In the genomic region with DNA sequence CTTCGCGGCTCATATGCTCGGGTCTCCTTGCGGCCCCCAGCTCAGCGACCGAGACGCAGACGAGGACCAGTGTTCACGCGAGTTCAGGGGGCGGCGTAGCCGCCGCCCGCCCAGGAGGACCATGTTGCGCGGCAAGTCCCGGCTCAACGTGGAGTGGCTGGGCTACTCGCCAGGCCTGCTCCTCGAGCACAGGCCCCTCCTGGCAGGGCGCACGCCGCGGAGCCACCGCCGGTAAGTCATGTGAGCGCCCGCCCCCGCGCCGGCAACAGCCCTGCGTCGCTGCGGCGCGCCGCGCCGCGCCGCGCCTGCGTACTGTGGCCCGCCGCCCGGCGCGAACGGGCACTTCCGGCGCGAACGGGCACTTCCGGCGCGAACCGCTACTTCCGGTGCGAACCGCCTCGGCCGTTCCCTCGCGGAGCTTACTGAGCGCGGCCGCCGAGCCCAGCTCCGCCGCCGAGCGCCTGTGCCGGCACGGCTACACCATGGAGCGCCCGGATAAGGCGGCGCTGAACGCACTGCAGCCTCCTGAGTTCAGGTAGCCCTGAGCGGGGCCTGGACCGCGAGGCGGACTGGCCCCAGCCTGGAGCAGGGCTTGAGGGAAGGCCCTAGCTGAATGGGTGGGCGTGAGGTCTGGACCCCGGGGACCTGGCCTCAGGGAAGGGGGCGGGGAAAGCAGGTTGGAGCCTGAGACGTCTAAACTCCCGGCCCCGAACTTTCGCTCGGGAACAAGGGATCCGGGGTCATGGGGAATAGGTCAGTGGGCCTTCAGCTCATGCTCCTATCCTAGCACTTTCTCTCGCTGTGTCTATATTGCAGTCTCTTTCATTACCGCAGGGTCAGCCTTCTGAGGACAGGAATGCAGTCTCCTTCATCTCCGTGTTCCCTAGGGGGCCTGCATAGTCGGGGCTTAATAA, we compare ENCODE assay signal across 8 cellular contexts. TPM values are rescaled to one million over a fixed set of nuclear protein-coding genes. Genes with fewer than 3 reads are reported as not detected.
DNase-seq lines count a peak whose midpoint lies in the region; ATAC-seq and TF ChIP-seq lines count a peak whose summit lies in the region.

Gene VMA21, plus strand, starts transcription at position 380 of the 914 bp plus-strand sequence. Its CDS starts 103 bp downstream, at position 483.

- H3K27ac Mint-ChIP-seq in stimulated activated naive CD8-positive, alpha-beta T cell treated with anti-CD3 and anti-CD28 coated beads, Interleukin-15, amount 100 ng/mL, for 72 hours = peak within 1 kb of the TSS; percentile 98 to 99

- TF ChIP-seq CTCF in RWPE1 (conservative IDR thresholded peaks at IDR 0.05; ENCODE audit: low read depth) (no peak), fibroblast of the aortic adventitia (IDR thresholded peaks at IDR 0.05; ENCODE audit: insufficient read depth, low read length) (no peak), neural cell (IDR thresholded peaks at IDR 0.05; ENCODE audit: poor library complexity, severe bottlenecking) (no peak)

- H3K36me3 ChIP-seq in KOPT-K1 (ENCODE audit: insufficient read depth, low read length) (peaks cover 9% of the 10 kb centered on the region), neural cell (ENCODE audit: insufficient read depth, low read length) (no peaks in the 10 kb centered on the region)

- no peak for TF ChIP-seq RAD21 in neural cell (conservative IDR thresholded peaks at IDR 0.05)

- no peaks in the 10 kb centered on the region for H3F3A ChIP-seq in neural cell (ENCODE audit: insufficient read depth, low read length, poor library complexity, severe bottlenecking)

- peak; percentile 87 for DNase-seq in Daoy (ENCODE audit: low read depth)
- peak; percentile 78 for DNase-seq in RWPE1 (ENCODE audit: low spot score)
- DNase-seq in activated T-helper 9 cell treated with anti-CD3 and anti-CD28 coated beads, Interleukin-2, amount 50 U/mL, for 16 hours (ENCODE audit: low read depth) = peak; percentile 72
- DNase-seq in fibroblast of the aortic adventitia (ENCODE audit: low read depth) = peak; percentile 85
- DNase-seq in stimulated activated naive CD8-positive, alpha-beta T cell treated with anti-CD3 and anti-CD28 coated beads, Interleukin-15, amount 100 ng/mL, for 72 hours = peak; percentile 78 to 86

- no peaks in the 10 kb centered on the region for H3K27me3 Mint-ChIP-seq in stimulated activated naive CD8-positive, alpha-beta T cell treated with anti-CD3 and anti-CD28 coated beads, Interleukin-15, amount 100 ng/mL, for 72 hours

- no peaks in the 10 kb centered on the region for H3K9me2 ChIP-seq in neural cell (ENCODE audit: insufficient read depth, low read length)

- H3K27ac ChIP-seq in KOPT-K1 (ENCODE audit: low read depth, low read length, poor library complexity, severe bottlenecking) (peak within 1 kb of the TSS; percentile 98), RWPE1 (peak within 1 kb of the TSS; percentile 89), neural cell (ENCODE audit: low read length) (peak within 1 kb of the TSS; percentile 78)

- peak; percentile 89 for ATAC-seq in GM21825 (IDR thresholded peaks at IDR 0.05; ENCODE audit: unreplicated experiment)
- ATAC-seq in stimulated activated naive CD8-positive, alpha-beta T cell treated with anti-CD3 and anti-CD28 coated beads, Interleukin-15, amount 100 ng/mL, for 72 hours = peak; percentile 86

- peak; percentile 31 for TF ChIP-seq EP300 in neural cell (conservative IDR thresholded peaks at IDR 0.05; ENCODE audit: poor library complexity, severe bottlenecking)

- peaks cover 38% of the 10 kb centered on the region for H3K4me1 Mint-ChIP-seq in stimulated activated naive CD8-positive, alpha-beta T cell treated with anti-CD3 and anti-CD28 coated beads, Interleukin-15, amount 100 ng/mL, for 72 hours

- no peaks in the 10 kb centered on the region for H3K9me3 Mint-ChIP-seq in stimulated activated naive CD8-positive, alpha-beta T cell treated with anti-CD3 and anti-CD28 coated beads, Interleukin-15, amount 100 ng/mL, for 72 hours

- H3K9me3 ChIP-seq in KOPT-K1 (ENCODE audit: insufficient read depth, low read length, poor library complexity, severe bottlenecking) = no peaks in the 10 kb centered on the region
- H3K9me3 ChIP-seq in neural cell (ENCODE audit: low read length) = no peaks in the 10 kb centered on the region

- H3K9ac ChIP-seq in neural cell (ENCODE audit: low read length) = peak within 1 kb of the TSS; percentile 84

- H4K20me1 ChIP-seq in neural cell (ENCODE audit: insufficient read depth) = no peaks in the 10 kb centered on the region

- no peaks in the 10 kb centered on the region for H3K27me3 ChIP-seq in neural cell (ENCODE audit: insufficient read depth, low read depth, low read length)

- H3K4me2 ChIP-seq in neural cell (ENCODE audit: low read length) = peak within 1 kb of the TSS; percentile 59

- peaks cover 43% of the 10 kb centered on the region for H3K79me2 ChIP-seq in neural cell (replicated peaks; ENCODE audit: insufficient read depth, low read length)

- H3K4me3 ChIP-seq in fibroblast of the aortic adventitia (ENCODE audit: low read depth, low read length) (peak within 1 kb of the TSS; percentile 79), neural cell (ENCODE audit: low read length) (peak within 1 kb of the TSS; percentile 90)

- POLR2A ChIA-PET in RWPE1 (lab: Yijun Ruan, JAX; ENCODE audit: low non-redundant PET) = interaction anchor here (0.6 kb wide), 1 partner anchor 239 kb away, joined by 4 read pairs; no protein-coding TSS in a partner anchor

- CTCF ChIA-PET in RWPE1 (lab: Yijun Ruan, JAX) = interaction anchor here (0.6 kb wide), 1 partner anchor 164 kb away, joined by 4 read pairs; no protein-coding TSS in a partner anchor

- peak within 1 kb of the TSS; percentile 33 for H2AFZ ChIP-seq in neural cell (ENCODE audit: low read depth, low read length)

- peak within 1 kb of the TSS; percentile 88 to 96 for H3K4me3 Mint-ChIP-seq in stimulated activated naive CD8-positive, alpha-beta T cell treated with anti-CD3 and anti-CD28 coated beads, Interleukin-15, amount 100 ng/mL, for 72 hours

TF ChIP-seq in neural cell, 6 proteins besides CTCF, POLR2A, EP300 and RAD21:
- TF ChIP-seq TAF1 (IDR thresholded peaks at IDR 0.05; ENCODE audit: low read depth) = no peak
- peak; percentile 69 for TF ChIP-seq MXI1 (conservative IDR thresholded peaks at IDR 0.05; ENCODE audit: poor library complexity, severe bottlenecking)
- peak; percentile 8 for TF ChIP-seq SMC3 (conservative IDR thresholded peaks at IDR 0.05; ENCODE audit: poor library complexity)
- TF ChIP-seq, protein P1, sequence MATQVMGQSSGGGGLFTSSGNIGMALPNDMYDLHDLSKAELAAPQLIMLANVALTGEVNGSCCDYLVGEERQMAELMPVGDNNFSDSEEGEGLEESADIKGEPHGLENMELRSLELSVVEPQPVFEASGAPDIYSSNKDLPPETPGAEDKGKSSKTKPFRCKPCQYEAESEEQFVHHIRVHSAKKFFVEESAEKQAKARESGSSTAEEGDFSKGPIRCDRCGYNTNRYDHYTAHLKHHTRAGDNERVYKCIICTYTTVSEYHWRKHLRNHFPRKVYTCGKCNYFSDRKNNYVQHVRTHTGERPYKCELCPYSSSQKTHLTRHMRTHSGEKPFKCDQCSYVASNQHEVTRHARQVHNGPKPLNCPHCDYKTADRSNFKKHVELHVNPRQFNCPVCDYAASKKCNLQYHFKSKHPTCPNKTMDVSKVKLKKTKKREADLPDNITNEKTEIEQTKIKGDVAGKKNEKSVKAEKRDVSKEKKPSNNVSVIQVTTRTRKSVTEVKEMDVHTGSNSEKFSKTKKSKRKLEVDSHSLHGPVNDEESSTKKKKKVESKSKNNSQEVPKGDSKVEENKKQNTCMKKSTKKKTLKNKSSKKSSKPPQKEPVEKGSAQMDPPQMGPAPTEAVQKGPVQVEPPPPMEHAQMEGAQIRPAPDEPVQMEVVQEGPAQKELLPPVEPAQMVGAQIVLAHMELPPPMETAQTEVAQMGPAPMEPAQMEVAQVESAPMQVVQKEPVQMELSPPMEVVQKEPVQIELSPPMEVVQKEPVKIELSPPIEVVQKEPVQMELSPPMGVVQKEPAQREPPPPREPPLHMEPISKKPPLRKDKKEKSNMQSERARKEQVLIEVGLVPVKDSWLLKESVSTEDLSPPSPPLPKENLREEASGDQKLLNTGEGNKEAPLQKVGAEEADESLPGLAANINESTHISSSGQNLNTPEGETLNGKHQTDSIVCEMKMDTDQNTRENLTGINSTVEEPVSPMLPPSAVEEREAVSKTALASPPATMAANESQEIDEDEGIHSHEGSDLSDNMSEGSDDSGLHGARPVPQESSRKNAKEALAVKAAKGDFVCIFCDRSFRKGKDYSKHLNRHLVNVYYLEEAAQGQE (IDR thresholded peaks at IDR 0.05; ENCODE audit: borderline replicate concordance) = peak; percentile 40
- TF ChIP-seq POLR2AphosphoS5 (IDR thresholded peaks at IDR 0.05) = peak; percentile 67
- TF ChIP-seq EZH2 (IDR thresholded peaks at IDR 0.05; ENCODE audit: borderline replicate concordance, insufficient read depth, low read length, poor library complexity, severe bottlenecking) = no peak

RNA-seq across cellular contexts. Expression of gene VMA21, which starts in this region (rescaled TPM):
- total RNA-seq in Daoy (2014; rRNA removed; shearing (Covaris generic)) = 66.3 and 68.9 TPM in 2 replicates
- 28.9 and 78.9 TPM in 2 replicates for total RNA-seq in fibroblast of the aortic adventitia (ENCODE audit: low replicate concordance)
- 111 and 130 TPM in 2 replicates for polyA plus RNA-seq in neural cell
- polyA minus RNA-seq in neural cell = 220 and 221 TPM in 2 replicates

Comparison
In these comparisons a context has a peak if more than half of its experiments do, and no peak if none do; other contexts are left out.
1. Peak in every context shown above with its lines: DNase-seq, ATAC-seq, H3K4me3 ChIP-seq and H3K27ac ChIP-seq.